In genomic region chr1:31765041-31765467, GRCh38 we compare ENCODE assay signal across 8 cellular contexts. TPM values are rescaled to one million over a fixed set of nuclear protein-coding genes. Genes with fewer than 3 reads are reported as not detected.
DNase-seq lines count a peak whose midpoint lies in the region; ATAC-seq lines count a peak whose summit lies in the region.

No MANE protein-coding gene starts in this region.

- POLR2A ChIA-PET in activated CD8-positive, alpha-beta T cell treated with anti-CD3 and anti-CD28 coated beads, Interleukin-2, amount 10 ng/mL, durations not matched to agents 7 days and 5 days (lab: Charles Lee) = no interaction called here

- no peak overlapping the region for H3K4me3 Mint-ChIP-seq in activated CD8-positive, alpha-beta T cell treated with anti-CD3 and anti-CD28 coated beads, Interleukin-2, amount 10 ng/mL, durations not matched to agents 7 days and 5 days
- H3K4me3 Mint-ChIP-seq in memory B cell = peak overlapping the region; percentile 27

- peaks cover 54% of the 10 kb centered on the region for H3K27me3 Mint-ChIP-seq in activated CD8-positive, alpha-beta T cell treated with anti-CD3 and anti-CD28 coated beads, Interleukin-2, amount 10 ng/mL, durations not matched to agents 7 days and 5 days (ENCODE audit: low read depth)
- peaks cover 3% of the 10 kb centered on the region for H3K27me3 Mint-ChIP-seq in memory B cell

- CTCF ChIA-PET in activated CD8-positive, alpha-beta T cell treated with anti-CD3 and anti-CD28 coated beads, Interleukin-2, amount 10 ng/mL, durations not matched to agents 7 days and 5 days (lab: Charles Lee) = interaction anchor here (0.6 to 7.6 kb wide), 6 partner anchors 10 to 199 kb away, joined by 3 to 43 read pairs (median 3); no protein-coding TSS in a partner anchor

- H3K9me3 Mint-ChIP-seq in activated CD8-positive, alpha-beta T cell treated with anti-CD3 and anti-CD28 coated beads, Interleukin-2, amount 10 ng/mL, durations not matched to agents 7 days and 5 days (ENCODE audit: insufficient read depth) = no peaks in the 10 kb centered on the region
- H3K9me3 Mint-ChIP-seq in memory B cell = no peaks in the 10 kb centered on the region

- H3K36me3 Mint-ChIP-seq in activated CD8-positive, alpha-beta T cell treated with anti-CD3 and anti-CD28 coated beads, Interleukin-2, amount 10 ng/mL, durations not matched to agents 7 days and 5 days (ENCODE audit: low read depth) = no peaks in the 10 kb centered on the region
- H3K36me3 Mint-ChIP-seq in memory B cell = no peaks in the 10 kb centered on the region

- H3K4me1 Mint-ChIP-seq in activated CD8-positive, alpha-beta T cell treated with anti-CD3 and anti-CD28 coated beads, Interleukin-2, amount 10 ng/mL, durations not matched to agents 7 days and 5 days (ENCODE audit: low read depth) = peaks cover 28% of the 10 kb centered on the region
- H3K4me1 Mint-ChIP-seq in memory B cell = peaks cover 33% of the 10 kb centered on the region

- H3K27ac Mint-ChIP-seq in activated CD8-positive, alpha-beta T cell treated with anti-CD3 and anti-CD28 coated beads, Interleukin-2, amount 10 ng/mL, durations not matched to agents 7 days and 5 days = no peak overlapping the region
- no peak overlapping the region for H3K27ac Mint-ChIP-seq in memory B cell

- peak; percentile 56 for DNase-seq in DMS53 (lab: John Stamatoyannopoulos, UW)
- DNase-seq in DMS53 treated with DMSO at 0.1 percent for 48 hours (lab: John Stamatoyannopoulos, UW; ENCODE audit: unreplicated experiment) = no peak
- DNase-seq in LoVo (ENCODE audit: low spot score) = peak; percentile 5
- DNase-seq in activated CD8-positive, alpha-beta T cell treated with anti-CD3 and anti-CD28 coated beads, Interleukin-2, amount 10 ng/mL, durations not matched to agents 7 days and 5 days = peak; percentile 50
- DNase-seq in memory B cell (ENCODE audit: low spot score in 2 of 2) = no peak
- no peak for DNase-seq in T1000 (lab: John Stamatoyannopoulos, UW)
- no peak for DNase-seq in stimulated activated naive CD4-positive, alpha-beta T cell treated with Interleukin-2 at 50 U/mL for 16 hours (lab: John Stamatoyannopoulos, UW)
- DNase-seq in A172 (ENCODE audit: low spot score) = no peak

- ATAC-seq in activated CD8-positive, alpha-beta T cell treated with anti-CD3 and anti-CD28 coated beads, Interleukin-2, amount 10 ng/mL, durations not matched to agents 7 days and 5 days = no peak
- ATAC-seq in memory B cell (ENCODE audit: low read depth) = no peak

RNA-seq across cellular contexts. Expression of gene ADGRB2, which starts 0.9 kb away (rescaled TPM):
- total RNA-seq in activated CD8-positive, alpha-beta T cell treated with anti-CD3 and anti-CD28 coated beads, Interleukin-2, amount 10 ng/mL, durations not matched to agents 7 days and 5 days = under 1 TPM; 0.05 to 0.37 TPM
- total RNA-seq in A172 (2014; rRNA removed; shearing (Covaris generic)) = 11.3 and 20.9 TPM in 2 replicates

RNA-seq across cellular contexts. Expression of gene SPOCD1, which starts 50.8 kb away (rescaled TPM):
- not detected for total RNA-seq in activated CD8-positive, alpha-beta T cell treated with anti-CD3 and anti-CD28 coated beads, Interleukin-2, amount 10 ng/mL, durations not matched to agents 7 days and 5 days
- total RNA-seq in A172 (2014; rRNA removed; shearing (Covaris generic)) = 5.7 and 6.9 TPM in 2 replicates

Comparison
In these comparisons a context has a peak if more than half of its experiments do, and no peak if none do; other contexts are left out.
1. DNase-seq: peak in DMS53 (single experiment), LoVo (single experiment) and activated CD8-positive, alpha-beta T cell treated with anti-CD3 and anti-CD28 coated beads, Interleukin-2, amount 10 ng/mL, durations not matched to agents 7 days and 5 days (single experiment); none in DMS53 treated with DMSO at 0.1 percent for 48 hours (single experiment), memory B cell (0 of 2), T1000 (single experiment), stimulated activated naive CD4-positive, alpha-beta T cell treated with Interleukin-2 at 50 U/mL for 16 hours (single experiment) and A172 (single experiment).